24 cellular contexts compared by ENCODE assay signal in the genomic region with DNA sequence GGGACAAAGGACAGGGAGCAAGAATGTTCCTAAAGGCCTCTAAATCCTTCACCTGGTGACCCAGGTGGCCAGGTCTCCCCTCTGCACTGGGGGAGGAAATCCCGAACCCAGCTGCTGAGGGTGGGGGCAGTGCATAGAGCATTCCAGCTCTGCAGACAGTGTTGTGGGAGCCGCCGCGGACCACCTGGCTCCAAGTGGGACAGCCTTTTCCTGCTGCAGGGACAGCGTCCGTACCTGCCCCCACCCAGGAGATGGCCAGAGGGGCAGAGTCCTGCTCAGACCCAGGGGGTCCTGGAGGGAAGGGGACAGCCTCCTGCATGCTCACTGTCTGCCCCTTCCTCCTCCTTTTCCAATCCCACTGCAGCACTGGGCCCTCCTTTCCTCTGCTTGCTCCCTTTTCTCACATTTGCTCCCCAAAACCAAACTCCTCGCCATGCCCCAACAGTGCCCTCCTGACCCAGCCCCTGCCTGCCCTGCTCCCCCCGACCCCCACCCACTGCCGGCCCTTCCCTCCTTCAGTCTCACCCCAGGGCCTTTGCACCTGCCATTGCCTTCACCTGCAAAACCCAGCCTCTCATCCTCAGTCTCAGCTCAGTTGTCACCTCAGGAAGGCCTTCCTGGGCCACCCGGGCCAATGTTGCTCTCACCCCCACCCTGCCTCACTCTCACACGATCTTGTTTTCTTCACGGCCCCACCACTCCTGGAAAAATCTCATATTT. TPM values are rescaled to one million over a fixed set of nuclear protein-coding genes. Genes with fewer than 3 reads are reported as not detected.
DNase-seq lines count a peak whose midpoint lies in the region; ATAC-seq, FAIRE-seq and TF ChIP-seq lines count a peak whose summit lies in the region.
"Had no signal": no experiment of that assay in that cellular context is flagged by ENCODE, and none has a peak within 500 bp of the region (broad histone marks: within the 10 kb centered on the region; RNA-seq: fewer than 3 reads in every experiment).

No MANE protein-coding gene starts in this region.

- H3K27ac Mint-ChIP-seq in activated CD8-positive, alpha-beta memory T cell treated with anti-CD3 and anti-CD28 coated beads, Interleukin-2, amount 10 ng/mL, durations not matched to agents 7 days and 5 days, result no peak overlapping the region
- H3K27ac Mint-ChIP-seq: IgD-negative memory B cell had no signal

- no peaks in the 10 kb centered on the region for H3K27me3 ChIP-seq in H7 (ENCODE audit: control insufficient read depth, insufficient read depth, low read length)
- H3K27me3 ChIP-seq in small intestine (ENCODE audit: control insufficient read depth in 2 of 2, insufficient read depth in 2 of 2, low read length in 2 of 2), result no peaks in the 10 kb centered on the region
- H3K27me3 ChIP-seq: SJSA1 had no signal

- no peak overlapping the region for H3K4me3 Mint-ChIP-seq in activated CD8-positive, alpha-beta memory T cell treated with anti-CD3 and anti-CD28 coated beads, Interleukin-2, amount 10 ng/mL, durations not matched to agents 7 days and 5 days
- H3K4me3 Mint-ChIP-seq: IgD-negative memory B cell had no signal

- H3K9ac ChIP-seq in kidney (ENCODE audit: low read length in 2 of 2), result no peak overlapping the region
- H3K9ac ChIP-seq: KMS-11 had no signal

- H3K9me3 ChIP-seq in kidney (ENCODE audit: control insufficient read depth in 1 of 2, low read length in 2 of 2) (no peaks in the 10 kb centered on the region), small intestine (ENCODE audit: control insufficient read depth, low read depth) (no peaks in the 10 kb centered on the region)
- H3K9me3 ChIP-seq: SJSA1 had no signal

- H3K27me3 Mint-ChIP-seq in activated CD8-positive, alpha-beta memory T cell treated with anti-CD3 and anti-CD28 coated beads, Interleukin-2, amount 10 ng/mL, durations not matched to agents 7 days and 5 days, result peaks cover 6% of the 10 kb centered on the region

- ATAC-seq in activated CD8-positive, alpha-beta memory T cell treated with anti-CD3 and anti-CD28 coated beads, Interleukin-2, amount 10 ng/mL, durations not matched to agents 7 days and 5 days, result no peak
- no peak for ATAC-seq in sciatic nerve
- no peak for ATAC-seq in GM21367 (IDR thresholded peaks at IDR 0.05; ENCODE audit: unreplicated experiment)

- intact Hi-C loops in kidney (cut with DNase I), result no loop called here
- intact Hi-C loops in sciatic nerve (cut with DNase I), result no loop called here

- H3K4me1 Mint-ChIP-seq in activated CD8-positive, alpha-beta memory T cell treated with anti-CD3 and anti-CD28 coated beads, Interleukin-2, amount 10 ng/mL, durations not matched to agents 7 days and 5 days, result peaks cover 2% of the 10 kb centered on the region

- CTCF ChIA-PET in activated CD8-positive, alpha-beta memory T cell treated with anti-CD3 and anti-CD28 coated beads, Interleukin-2, amount 10 ng/mL, durations not matched to agents 7 days and 5 days (lab: Charles Lee), result no interaction called here

- H3K27ac ChIP-seq in kidney (ENCODE audit: low read depth in 2 of 2, low read length in 2 of 2) (no peak overlapping the region), small intestine (ENCODE audit: low read depth in 1 of 2, low read length in 1 of 2) (no peak overlapping the region)
- H3K27ac ChIP-seq: 22Rv1, HL-60, KMS-11, SJSA1 had no signal

- no peaks in the 10 kb centered on the region for H3K36me3 Mint-ChIP-seq in activated CD8-positive, alpha-beta memory T cell treated with anti-CD3 and anti-CD28 coated beads, Interleukin-2, amount 10 ng/mL, durations not matched to agents 7 days and 5 days
- H3K36me3 Mint-ChIP-seq: IgD-negative memory B cell had no signal

- no peaks in the 10 kb centered on the region for H3K36me3 ChIP-seq in H7 (replicated peaks; ENCODE audit: control insufficient read depth, insufficient read depth, low read length)
- no peaks in the 10 kb centered on the region for H3K36me3 ChIP-seq in kidney (ENCODE audit: control insufficient read depth in 1 of 2, insufficient read depth in 2 of 2, low read length in 2 of 2)
- H3K36me3 ChIP-seq in small intestine (ENCODE audit: control insufficient read depth in 2 of 2, insufficient read depth in 2 of 2, low read length in 2 of 2), result no peaks in the 10 kb centered on the region
- H3K36me3 ChIP-seq: SJSA1 had no signal

- 73 to 76% (median 76%) methylated on average over 12 of the region's 12 CpGs for WGBS in small intestine, 3 donors

- no peaks in the 10 kb centered on the region for H3K4me1 ChIP-seq in kidney (ENCODE audit: control insufficient read depth in 1 of 2, insufficient read depth in 1 of 2, low read depth in 1 of 2, low read length in 2 of 2)
- H3K4me1 ChIP-seq in small intestine (ENCODE audit: control insufficient read depth in 2 of 2, insufficient read depth in 1 of 2, low read depth in 1 of 2, low read length in 1 of 2), result no peaks in the 10 kb centered on the region
- H3K4me1 ChIP-seq: SJSA1 had no signal

- DNase-seq in activated CD8-positive, alpha-beta memory T cell treated with anti-CD3 and anti-CD28 coated beads, Interleukin-2, amount 50 U/mL, for 48 hours, result peak; percentile 20
- no peak for DNase-seq in activated CD8-positive, alpha-beta memory T cell treated with anti-CD3 and anti-CD28 coated beads, Interleukin-2, amount 10 ng/mL, durations not matched to agents 7 days and 5 days
- peak; percentile 29 for DNase-seq in H7
- peak; percentile 27 for DNase-seq in kidney
- peak; percentile 39 for DNase-seq in sciatic nerve (ENCODE audit: low spot score)
- DNase-seq in iPS-NIHi11 (ENCODE audit: low spot score), result no peak
- no peak for DNase-seq in small intestine
- DNase-seq: Calu3, DMS153, MM.1S, NCI-H2029, NCI-H446, NCI-H526 treated with DMSO at 0.1 percent for 48 hours, Right ventricle myocardium superior, RPMI8226 had no signal

- H3K4me3 ChIP-seq in H7 (ENCODE audit: insufficient read depth, low read depth, low read length) (no peak overlapping the region), kidney (ENCODE audit: low read length in 2 of 2) (no peak overlapping the region), small intestine (ENCODE audit: low read depth in 1 of 2, low read length in 2 of 2) (no peak overlapping the region)
- H3K4me3 ChIP-seq: SJSA1 had no signal

- H3K9me3 Mint-ChIP-seq in activated CD8-positive, alpha-beta memory T cell treated with anti-CD3 and anti-CD28 coated beads, Interleukin-2, amount 10 ng/mL, durations not matched to agents 7 days and 5 days (ENCODE audit: low read depth), result no peaks in the 10 kb centered on the region

- no peak for FAIRE-seq in kidney (lab: Jason Lieb, UNC)
- no peak for FAIRE-seq in small intestine (lab: Jason Lieb, UNC)
- FAIRE-seq: GM18507, H1 had no signal

- TF ChIP-seq CTCF in kidney (IDR thresholded peaks at IDR 0.05; ENCODE audit: borderline replicate concordance, extremely low read depth, insufficient read depth), result no peak

RNA-seq across cellular contexts. Expression of gene PNPLA5, which starts 12.8 kb away (rescaled TPM):
- not detected for total RNA-seq in activated CD8-positive, alpha-beta memory T cell treated with anti-CD3 and anti-CD28 coated beads, Interleukin-2, amount 10 ng/mL, durations not matched to agents 7 days and 5 days
- 2.2 and 4.0 TPM in 2 replicates for total RNA-seq in H7 (2014; rRNA removed; shearing (Covaris generic))
- total RNA-seq in kidney (not detected), sciatic nerve (not detected)
- polyA plus RNA-seq in kidney (ENCODE audit: insufficient read depth, low read depth, low replicate concordance) (not detected), small intestine (not detected)
- total RNA-seq: Calu3, Right ventricle myocardium superior, SJSA1 had no signal
- polyA plus RNA-seq: BJ, IgD-negative memory B cell had no signal

RNA-seq across cellular contexts. Expression of gene SULT4A1, which starts 16.7 kb away (rescaled TPM):
- not detected for total RNA-seq in activated CD8-positive, alpha-beta memory T cell treated with anti-CD3 and anti-CD28 coated beads, Interleukin-2, amount 10 ng/mL, durations not matched to agents 7 days and 5 days
- total RNA-seq in H7 (2014; rRNA removed; shearing (Covaris generic)), result 6.3 and 9.8 TPM in 2 replicates
- total RNA-seq in kidney, result 0.57 TPM
- polyA plus RNA-seq in kidney (ENCODE audit: insufficient read depth, low read depth, low replicate concordance), result 0.52 TPM
- total RNA-seq in sciatic nerve, result 0.27 TPM
- polyA plus RNA-seq in small intestine, result 10 to 100 TPM; 14.2 to 60.4 (median 21.6) TPM
- total RNA-seq: SJSA1 had no signal
- polyA plus RNA-seq: IgD-negative memory B cell had no signal

RNA-seq across cellular contexts. Expression of gene PNPLA3, which starts 44.6 kb away (rescaled TPM):
- total RNA-seq in activated CD8-positive, alpha-beta memory T cell treated with anti-CD3 and anti-CD28 coated beads, Interleukin-2, amount 10 ng/mL, durations not matched to agents 7 days and 5 days, result under 1 TPM in 1 of 2 experiments, not detected in 1; 0.19 TPM
- 10.7 and 15.0 TPM in 2 replicates for total RNA-seq in H7 (2014; rRNA removed; shearing (Covaris generic))
- 0.54 TPM for total RNA-seq in kidney
- 1.2 TPM for polyA plus RNA-seq in kidney (ENCODE audit: insufficient read depth, low read depth, low replicate concordance)
- total RNA-seq in sciatic nerve, result 7.8 TPM
- 1 to 10 TPM in 1 of 3 donors, under 1 TPM in 1, not detected in 1; 0.22 to 4.0 TPM for polyA plus RNA-seq in small intestine
- polyA plus RNA-seq: IgD-negative memory B cell had no signal

Comparison
In these comparisons a context has a peak if more than half of its experiments do, and no peak if none do; other contexts are left out.
1. DNase-seq: peak in activated CD8-positive, alpha-beta memory T cell treated with anti-CD3 and anti-CD28 coated beads, Interleukin-2, amount 50 U/mL, for 48 hours (single experiment), H7 (single experiment), kidney (single experiment) and sciatic nerve (single experiment); none in activated CD8-positive, alpha-beta memory T cell treated with anti-CD3 and anti-CD28 coated beads, Interleukin-2, amount 10 ng/mL, durations not matched to agents 7 days and 5 days (single experiment), iPS-NIHi11 (single experiment) and small intestine (single experiment).